ENCODE assay signal across 12 cellular contexts in genomic region chr1:153542956-153543737, GRCh38. TPM values are rescaled to one million over a fixed set of nuclear protein-coding genes. Genes with fewer than 3 reads are reported as not detected.
DNase-seq lines count a peak whose midpoint lies in the region; ATAC-seq, FAIRE-seq and TF ChIP-seq lines count a peak whose summit lies in the region.
"Had no signal": no experiment of that assay in that cellular context is flagged by ENCODE, and none has a peak within 500 bp of the region (broad histone marks: within the 10 kb centered on the region; RNA-seq: fewer than 3 reads in every experiment).

No MANE protein-coding gene starts in this region.

- peak overlapping the region; percentile 84 for H3K4me2 ChIP-seq in smooth muscle cell

- POLR2A ChIA-PET in activated B cell treated with CpG ODN at 0.5 μM for 24 hours (lab: Charles Lee) = interaction anchor here (4.1 to 5.0 kb wide), 2 partner anchors 8 to 22 kb away, joined by 49 to 101 read pairs; partner anchors contain the start of genes S100A2 and S100A6

- H4K20me1 ChIP-seq in smooth muscle cell (ENCODE audit: low read depth) = no peaks in the 10 kb centered on the region

- peak overlapping the region; percentile 50 for H3K27ac Mint-ChIP-seq in activated B cell treated with CpG ODN at 0.5 μM for 24 hours

- H3K79me2 ChIP-seq in smooth muscle cell (ENCODE audit: low read depth) = no peaks in the 10 kb centered on the region

- FAIRE-seq in HTR-8/SVneo (lab: Jason Lieb, UNC) = no peak
- FAIRE-seq: keratinocyte had no signal

- peak overlapping the region; percentile 2 for H3K4me3 Mint-ChIP-seq in activated B cell treated with CpG ODN at 0.5 μM for 24 hours

- H3K36me3 ChIP-seq in gastroesophageal sphincter (no peaks in the 10 kb centered on the region), smooth muscle cell (ENCODE audit: low read depth) (no peaks in the 10 kb centered on the region)

- no peaks in the 10 kb centered on the region for H3K27me3 ChIP-seq in gastroesophageal sphincter
- no peaks in the 10 kb centered on the region for H3K27me3 ChIP-seq in smooth muscle cell (ENCODE audit: low read depth)

- TF ChIP-seq CTCF in activated B cell treated with CpG ODN at 0.5 μM for 24 hours (IDR thresholded peaks at IDR 0.05) = no peak
- TF ChIP-seq CTCF in gastroesophageal sphincter (IDR thresholded peaks at IDR 0.05) = no peak
- TF ChIP-seq CTCF in smooth muscle cell (IDR thresholded peaks at IDR 0.05; ENCODE audit: borderline replicate concordance, insufficient read depth, poor library complexity, severe bottlenecking) = no peak

- no peak overlapping the region for H2AFZ ChIP-seq in smooth muscle cell (ENCODE audit: low read depth)

- CTCF ChIA-PET in activated B cell treated with CpG ODN at 0.5 μM for 24 hours (lab: Charles Lee) = interaction anchor here (0.6 kb wide), 1 partner anchor 92 kb away, joined by 3 read pairs; no protein-coding TSS in a partner anchor

- H3K27ac ChIP-seq in gastroesophageal sphincter (peak overlapping the region in 3 of 4 donors; percentile 79 to 90 (median 82)), smooth muscle cell (ENCODE audit: low read depth) (peak overlapping the region; percentile 93)

- H3K4me1 ChIP-seq in gastroesophageal sphincter (peaks cover 5 to 68% (median 54%) of the 10 kb centered on the region in 3 donors), smooth muscle cell (ENCODE audit: low read depth) (peaks cover 39% of the 10 kb centered on the region)

- peak overlapping the region; percentile 81 for H3K9ac ChIP-seq in smooth muscle cell (ENCODE audit: low read depth)

- H3K9me3 ChIP-seq in gastroesophageal sphincter (no peaks in the 10 kb centered on the region), smooth muscle cell (replicated peaks; ENCODE audit: low read depth) (no peaks in the 10 kb centered on the region)

- no peaks in the 10 kb centered on the region for H3K27me3 Mint-ChIP-seq in activated B cell treated with CpG ODN at 0.5 μM for 24 hours

- peak overlapping the region in 1 of 2 donors; percentile 54 for H3K4me3 ChIP-seq in gastroesophageal sphincter
- H3K4me3 ChIP-seq in smooth muscle cell = no peak overlapping the region

- no peak for TF ChIP-seq EP300 in gastroesophageal sphincter (IDR thresholded peaks at IDR 0.05)

- 58 to 86% methylated on average over 8 to 11 of the region's 13 CpGs for WGBS in gastroesophageal sphincter (ENCODE audit: low coverage in 1 of 2), 2 donors
- 30% methylated on average over 13 of the region's 13 CpGs for WGBS in smooth muscle cell (ENCODE audit: low lambda C conversion rate)

- ATAC-seq in activated B cell treated with CpG ODN at 0.5 μM for 24 hours (ENCODE audit: low read depth) (no peak), gastroesophageal sphincter (no peak), GM18907 (IDR thresholded peaks at IDR 0.05; ENCODE audit: unreplicated experiment) (no peak)
- ATAC-seq: right cardiac atrium had no signal

- H3K36me3 Mint-ChIP-seq in activated B cell treated with CpG ODN at 0.5 μM for 24 hours (ENCODE audit: low read depth) = peaks cover 24% of the 10 kb centered on the region

- no peaks in the 10 kb centered on the region for H3K9me3 Mint-ChIP-seq in activated B cell treated with CpG ODN at 0.5 μM for 24 hours

- no peak for TF ChIP-seq POLR2A in gastroesophageal sphincter (IDR thresholded peaks at IDR 0.05)

- DNase-seq in GM03348 (ENCODE audit: low spot score) (peak; percentile 24), activated B cell treated with CpG ODN at 0.5 μM for 24 hours (no peak), smooth muscle cell (lab: John Stamatoyannopoulos, UW; ENCODE audit: unreplicated experiment) (no peak), SIG-M5 treated with dmso at 0.1 percent for 504 hours (lab: John Stamatoyannopoulos, UW; ENCODE audit: unreplicated experiment) (no peak), retina (no peak), HTR-8/SVneo (ENCODE audit: insufficient read length, low spot score) (no peak)
- DNase-seq: right cardiac atrium; stimulated activated CD8-positive, alpha-beta memory T cell treated with anti-CD3 and anti-CD28 coated beads, Interleukin-4, amount 100 ng/mL, for 48 hours; T1000 had no signal

- H3F3A ChIP-seq in smooth muscle cell (ENCODE audit: low read depth) = peaks cover 14% of the 10 kb centered on the region

- intact Hi-C loops in activated B cell treated with CpG ODN at 0.5 μM for 24 hours (cut with micrococcal nuclease) = no loop called here

- peaks cover 64% of the 10 kb centered on the region for H3K4me1 Mint-ChIP-seq in activated B cell treated with CpG ODN at 0.5 μM for 24 hours

RNA-seq across cellular contexts. Expression of gene S100A5, which starts 2.4 kb away (rescaled TPM):
- total RNA-seq in activated B cell treated with CpG ODN at 0.5 μM for 24 hours (0.51 TPM in 1 of 2 replicates, not detected in the other), gastroesophageal sphincter (not detected), smooth muscle cell (1.6 and 5.7 TPM in 2 replicates)
- 4.8 and 6.2 TPM in 2 replicates for polyA plus RNA-seq in smooth muscle cell
- total RNA-seq: right cardiac atrium had no signal
- polyA plus RNA-seq: right cardiac atrium had no signal

RNA-seq across cellular contexts. Expression of gene S100A4, which starts 2.5 kb away (rescaled TPM):
- total RNA-seq in activated B cell treated with CpG ODN at 0.5 μM for 24 hours = 315 and 398 TPM in 2 replicates
- total RNA-seq in gastroesophageal sphincter = 100 to 1,000 TPM; 135 to 345 (median 259) TPM
- 1,139 and 1,222 TPM in 2 replicates for total RNA-seq in smooth muscle cell
- polyA plus RNA-seq in smooth muscle cell = 1,491 and 1,802 TPM in 2 replicates

RNA-seq across cellular contexts. Expression of gene S100A3, which starts 5.9 kb away (rescaled TPM):
- total RNA-seq in activated B cell treated with CpG ODN at 0.5 μM for 24 hours (not detected in 2 replicates), gastroesophageal sphincter (1 to 10 TPM in 2 of 4 donors, under 1 TPM in 1, not detected in 1; 0.69 to 6.0 (median 1.1) TPM), smooth muscle cell (11.2 and 13.9 TPM in 2 replicates)
- 18.0 and 19.8 TPM in 2 replicates for polyA plus RNA-seq in smooth muscle cell

RNA-seq across cellular contexts. Expression of gene S100A6, which starts 7.4 kb away (rescaled TPM):
- total RNA-seq in activated B cell treated with CpG ODN at 0.5 μM for 24 hours (166 and 186 TPM in 2 replicates), gastroesophageal sphincter (100 to 1,000 TPM; 595 to 840 (median 634) TPM), smooth muscle cell (410 and 499 TPM in 2 replicates)
- 1,358 and 1,471 TPM in 2 replicates for polyA plus RNA-seq in smooth muscle cell

RNA-seq across cellular contexts. Expression of gene S100A2, which starts 22.5 kb away (rescaled TPM):
- total RNA-seq in activated B cell treated with CpG ODN at 0.5 μM for 24 hours = 2.0 and 4.4 TPM in 2 replicates
- 10 to 100 TPM in 2 of 4 donors, 1 to 10 TPM in 2; 2.7 to 73.3 (median 14.2) TPM for total RNA-seq in gastroesophageal sphincter
- 2.3 and 7.3 TPM in 2 replicates for total RNA-seq in smooth muscle cell
- polyA plus RNA-seq in smooth muscle cell = 16.6 and 20.4 TPM in 2 replicates
